In the genomic region with DNA sequence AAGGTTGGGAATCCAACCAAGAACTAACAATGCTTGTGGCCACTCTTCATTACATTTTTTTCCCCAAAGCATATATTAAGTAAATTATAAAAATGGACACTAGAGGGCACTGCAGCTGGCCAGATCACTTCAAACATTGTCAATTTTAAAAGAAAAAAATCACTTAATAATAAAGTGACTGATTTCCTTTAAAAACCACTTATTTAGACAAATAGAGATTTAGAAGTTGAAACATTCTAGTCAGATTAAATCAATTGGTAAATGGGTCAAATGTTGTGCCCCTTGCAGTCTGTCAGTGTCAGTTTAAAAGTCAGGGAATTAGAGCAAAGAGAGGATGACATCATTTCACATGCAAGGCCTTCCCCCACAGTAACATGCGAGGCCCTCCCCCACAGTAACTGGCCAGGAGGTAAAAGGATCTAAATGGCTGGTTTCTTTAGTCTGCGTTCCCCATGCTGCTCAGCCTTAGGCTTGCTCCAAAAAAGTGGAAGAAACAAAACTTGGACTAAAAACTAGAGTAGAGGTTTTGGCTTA, we compare ENCODE assay signal across 9 cellular contexts.
A peak's percentile ranks its signal among the peaks of the same experiment; 100 is the strongest.
DNase-seq lines count a peak whose midpoint lies in the region; ATAC-seq and TF ChIP-seq lines count a peak whose summit lies in the region.
"Had no signal": no experiment of that assay in that cellular context is flagged by ENCODE, and none has a peak within 500 bp of the region (broad histone marks: within the 10 kb centered on the region; RNA-seq: fewer than 3 reads in every experiment).

No MANE protein-coding gene starts in this region.

- H3K4me1 Mint-ChIP-seq in effector memory CD8-positive, alpha-beta T cell (ENCODE audit: low read depth in 2 of 2): peaks cover 0 to 2% of the 10 kb centered on the region in 2 donors
- peaks cover 0 to 1% (median 0%) of the 10 kb centered on the region in 7 donors for H3K4me1 Mint-ChIP-seq in naive thymus-derived CD4-positive, alpha-beta T cell
- no peaks in the 10 kb centered on the region for H3K4me1 Mint-ChIP-seq in activated T-cell treated with anti-CD3 and anti-CD28 coated beads, Interleukin-2, amount 50 U/mL, for 72 hours (ENCODE audit: low read depth)

- no peaks in the 10 kb centered on the region for H3K4me1 ChIP-seq in naive thymus-derived CD4-positive, alpha-beta T cell (ENCODE audit: control insufficient read depth in 2 of 2, insufficient read depth in 2 of 2, low read length in 2 of 2)

- TF ChIP-seq EP300 in Ishikawa (IDR thresholded peaks at IDR 0.05; ENCODE audit: borderline replicate concordance): no peak

- ATAC-seq in effector memory CD8-positive, alpha-beta T cell (replicated peaks): peak; percentile 42
- ATAC-seq in naive thymus-derived CD4-positive, alpha-beta T cell: peak; percentile 54
- no peak for ATAC-seq in activated T-cell treated with anti-CD3 and anti-CD28 coated beads, Interleukin-2, amount 50 U/mL, for 72 hours (replicated peaks in 1 of 2)
- no peak for ATAC-seq in HG03520 (IDR thresholded peaks at IDR 0.05; ENCODE audit: unreplicated experiment)
- ATAC-seq: naive thymus-derived CD8-positive, alpha-beta T cell had no signal

- H3K9me3 ChIP-seq in naive thymus-derived CD4-positive, alpha-beta T cell (ENCODE audit: control insufficient read depth in 2 of 3, low read length in 3 of 3): no peaks in the 10 kb centered on the region

- H3K27me3 ChIP-seq in naive thymus-derived CD4-positive, alpha-beta T cell (ENCODE audit: control insufficient read depth in 2 of 2, insufficient read depth in 2 of 2, low read length in 2 of 2): peaks cover 0 to 11% of the 10 kb centered on the region in 2 donors

- no peak overlapping the region for H3K27ac ChIP-seq in naive thymus-derived CD4-positive, alpha-beta T cell (ENCODE audit: low read depth, low read length)

- TF ChIP-seq RAD21 in Ishikawa (IDR thresholded peaks at IDR 0.05; ENCODE audit: low read depth): peak; percentile 63

- intact Hi-C loops in naive thymus-derived CD4-positive, alpha-beta T cell (cut with micrococcal nuclease): loop anchor here (1.0 kb wide), 1 partner anchor 475 kb away; no protein-coding TSS in a partner anchor

- H3K4me3 ChIP-seq in naive thymus-derived CD4-positive, alpha-beta T cell (ENCODE audit: low read length): no peak overlapping the region

- no peaks in the 10 kb centered on the region for H3K9me3 Mint-ChIP-seq in effector memory CD8-positive, alpha-beta T cell
- H3K9me3 Mint-ChIP-seq in naive thymus-derived CD4-positive, alpha-beta T cell: no peaks in the 10 kb centered on the region
- no peaks in the 10 kb centered on the region for H3K9me3 Mint-ChIP-seq in activated T-cell treated with anti-CD3 and anti-CD28 coated beads, Interleukin-2, amount 50 U/mL, for 72 hours
- H3K9me3 Mint-ChIP-seq: naive thymus-derived CD8-positive, alpha-beta T cell had no signal

- peak overlapping the region in 1 of 2 donors; percentile 32 for H3K27ac Mint-ChIP-seq in effector memory CD8-positive, alpha-beta T cell
- H3K27ac Mint-ChIP-seq in naive thymus-derived CD4-positive, alpha-beta T cell: no peak overlapping the region
- no peak overlapping the region for H3K27ac Mint-ChIP-seq in activated T-cell treated with anti-CD3 and anti-CD28 coated beads, Interleukin-2, amount 50 U/mL, for 72 hours
- H3K27ac Mint-ChIP-seq: naive thymus-derived CD8-positive, alpha-beta T cell had no signal

- H3K27me3 Mint-ChIP-seq in effector memory CD8-positive, alpha-beta T cell: no peaks in the 10 kb centered on the region
- peaks cover 38 to 67% (median 45%) of the 10 kb centered on the region in 5 donors for H3K27me3 Mint-ChIP-seq in naive thymus-derived CD4-positive, alpha-beta T cell
- H3K27me3 Mint-ChIP-seq in activated T-cell treated with anti-CD3 and anti-CD28 coated beads, Interleukin-2, amount 50 U/mL, for 72 hours (ENCODE audit: low read depth): peaks cover 5% of the 10 kb centered on the region

- CTCF ChIA-PET in naive thymus-derived CD4-positive, alpha-beta T cell (lab: Charles Lee): interaction anchor here (0.7 to 0.9 kb wide), 3 partner anchors 18 to 460 kb away, joined by 3 to 6 read pairs (median 3); no protein-coding TSS in a partner anchor

- H3K36me3 ChIP-seq in naive thymus-derived CD4-positive, alpha-beta T cell (ENCODE audit: control insufficient read depth in 2 of 3, insufficient read depth in 3 of 3, low read length in 3 of 3): no peaks in the 10 kb centered on the region

- DNase-seq in D341Med (ENCODE audit: low spot score): peak; percentile 34
- DNase-seq in OCI-M2 (lab: John Stamatoyannopoulos, UW; ENCODE audit: unreplicated experiment): peak; percentile 16
- no peak for DNase-seq in effector memory CD8-positive, alpha-beta T cell
- DNase-seq in naive thymus-derived CD4-positive, alpha-beta T cell: peak in 7 of 9 donors; percentile 7 to 49 (median 30)
- no peak for DNase-seq in activated gamma-delta T cell (lab: John Stamatoyannopoulos, UW)
- no peak for DNase-seq in activated T-cell treated with anti-CD3 and anti-CD28 coated beads, Interleukin-2, amount 50 U/mL, for 72 hours

- POLR2A ChIA-PET in naive thymus-derived CD4-positive, alpha-beta T cell (lab: Charles Lee): interaction anchor here (0.6 kb wide), 1 partner anchor 409 kb away, joined by 4 read pairs; no protein-coding TSS in a partner anchor

- peaks cover 3% of the 10 kb centered on the region for H3K36me3 Mint-ChIP-seq in effector memory CD8-positive, alpha-beta T cell (ENCODE audit: insufficient read depth)
- no peaks in the 10 kb centered on the region for H3K36me3 Mint-ChIP-seq in naive thymus-derived CD4-positive, alpha-beta T cell
- no peaks in the 10 kb centered on the region for H3K36me3 Mint-ChIP-seq in activated T-cell treated with anti-CD3 and anti-CD28 coated beads, Interleukin-2, amount 50 U/mL, for 72 hours (ENCODE audit: insufficient read depth in 2 of 2)
- H3K36me3 Mint-ChIP-seq: naive thymus-derived CD8-positive, alpha-beta T cell had no signal

- no peak overlapping the region for H3K4me3 Mint-ChIP-seq in effector memory CD8-positive, alpha-beta T cell
- H3K4me3 Mint-ChIP-seq in naive thymus-derived CD4-positive, alpha-beta T cell: no peak overlapping the region
- no peak overlapping the region for H3K4me3 Mint-ChIP-seq in activated T-cell treated with anti-CD3 and anti-CD28 coated beads, Interleukin-2, amount 50 U/mL, for 72 hours
- H3K4me3 Mint-ChIP-seq: naive thymus-derived CD8-positive, alpha-beta T cell had no signal

TF ChIP-seq in Ishikawa, 13 proteins besides CTCF, POLR2A, EP300 and RAD21:
- TF ChIP-seq TEAD4 (IDR thresholded peaks at IDR 0.05) (no peak), CREB1 (IDR thresholded peaks at IDR 0.05; ENCODE audit: low read depth) (no peak), ZBTB7A (IDR thresholded peaks at IDR 0.05; ENCODE audit: low read depth) (no peak), TAF1 (IDR thresholded peaks at IDR 0.05; ENCODE audit: low read depth) (no peak), TCF12 (IDR thresholded peaks at IDR 0.05; ENCODE audit: low read depth) (no peak), YY1 (IDR thresholded peaks at IDR 0.05; ENCODE audit: low read depth) (no peak), FOXM1 (IDR thresholded peaks at IDR 0.05; ENCODE audit: borderline replicate concordance, low read depth) (no peak), CEBPB (IDR thresholded peaks at IDR 0.05) (no peak), NFIC (IDR thresholded peaks at IDR 0.05) (no peak), EGR1 (IDR thresholded peaks at IDR 0.05) (no peak)
- TF ChIP-seq, protein P1, sequence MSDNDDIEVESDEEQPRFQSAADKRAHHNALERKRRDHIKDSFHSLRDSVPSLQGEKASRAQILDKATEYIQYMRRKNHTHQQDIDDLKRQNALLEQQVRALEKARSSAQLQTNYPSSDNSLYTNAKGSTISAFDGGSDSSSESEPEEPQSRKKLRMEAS (IDR thresholded peaks at IDR 0.05): no peak
- TF ChIP-seq, protein P2, sequence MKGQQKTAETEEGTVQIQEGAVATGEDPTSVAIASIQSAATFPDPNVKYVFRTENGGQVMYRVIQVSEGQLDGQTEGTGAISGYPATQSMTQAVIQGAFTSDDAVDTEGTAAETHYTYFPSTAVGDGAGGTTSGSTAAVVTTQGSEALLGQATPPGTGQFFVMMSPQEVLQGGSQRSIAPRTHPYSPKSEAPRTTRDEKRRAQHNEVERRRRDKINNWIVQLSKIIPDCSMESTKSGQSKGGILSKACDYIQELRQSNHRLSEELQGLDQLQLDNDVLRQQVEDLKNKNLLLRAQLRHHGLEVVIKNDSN (IDR thresholded peaks at IDR 0.05): no peak
- TF ChIP-seq, protein P3, sequence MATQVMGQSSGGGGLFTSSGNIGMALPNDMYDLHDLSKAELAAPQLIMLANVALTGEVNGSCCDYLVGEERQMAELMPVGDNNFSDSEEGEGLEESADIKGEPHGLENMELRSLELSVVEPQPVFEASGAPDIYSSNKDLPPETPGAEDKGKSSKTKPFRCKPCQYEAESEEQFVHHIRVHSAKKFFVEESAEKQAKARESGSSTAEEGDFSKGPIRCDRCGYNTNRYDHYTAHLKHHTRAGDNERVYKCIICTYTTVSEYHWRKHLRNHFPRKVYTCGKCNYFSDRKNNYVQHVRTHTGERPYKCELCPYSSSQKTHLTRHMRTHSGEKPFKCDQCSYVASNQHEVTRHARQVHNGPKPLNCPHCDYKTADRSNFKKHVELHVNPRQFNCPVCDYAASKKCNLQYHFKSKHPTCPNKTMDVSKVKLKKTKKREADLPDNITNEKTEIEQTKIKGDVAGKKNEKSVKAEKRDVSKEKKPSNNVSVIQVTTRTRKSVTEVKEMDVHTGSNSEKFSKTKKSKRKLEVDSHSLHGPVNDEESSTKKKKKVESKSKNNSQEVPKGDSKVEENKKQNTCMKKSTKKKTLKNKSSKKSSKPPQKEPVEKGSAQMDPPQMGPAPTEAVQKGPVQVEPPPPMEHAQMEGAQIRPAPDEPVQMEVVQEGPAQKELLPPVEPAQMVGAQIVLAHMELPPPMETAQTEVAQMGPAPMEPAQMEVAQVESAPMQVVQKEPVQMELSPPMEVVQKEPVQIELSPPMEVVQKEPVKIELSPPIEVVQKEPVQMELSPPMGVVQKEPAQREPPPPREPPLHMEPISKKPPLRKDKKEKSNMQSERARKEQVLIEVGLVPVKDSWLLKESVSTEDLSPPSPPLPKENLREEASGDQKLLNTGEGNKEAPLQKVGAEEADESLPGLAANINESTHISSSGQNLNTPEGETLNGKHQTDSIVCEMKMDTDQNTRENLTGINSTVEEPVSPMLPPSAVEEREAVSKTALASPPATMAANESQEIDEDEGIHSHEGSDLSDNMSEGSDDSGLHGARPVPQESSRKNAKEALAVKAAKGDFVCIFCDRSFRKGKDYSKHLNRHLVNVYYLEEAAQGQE (IDR thresholded peaks at IDR 0.05; ENCODE audit: low read depth): no peak

Comparison
In these comparisons a context has a peak if more than half of its experiments do, and no peak if none do; other contexts are left out.
1. DNase-seq: peak in D341Med (single experiment), OCI-M2 (single experiment) and naive thymus-derived CD4-positive, alpha-beta T cell (7 of 9); none in effector memory CD8-positive, alpha-beta T cell (0 of 3), activated gamma-delta T cell (single experiment) and activated T-cell treated with anti-CD3 and anti-CD28 coated beads, Interleukin-2, amount 50 U/mL, for 72 hours (0 of 2).
2. ATAC-seq: peak in effector memory CD8-positive, alpha-beta T cell (single experiment) and naive thymus-derived CD4-positive, alpha-beta T cell (single experiment); none in activated T-cell treated with anti-CD3 and anti-CD28 coated beads, Interleukin-2, amount 50 U/mL, for 72 hours (0 of 2) and HG03520 (single experiment).